9 cellular contexts compared by ENCODE assay signal in genomic region chr1:2544875-2545638, GRCh38. TPM values are rescaled to one million over a fixed set of nuclear protein-coding genes. Genes with fewer than 3 reads are reported as not detected.
DNase-seq lines count a peak whose midpoint lies in the region; ATAC-seq and TF ChIP-seq lines count a peak whose summit lies in the region.
"Had no signal": no experiment of that assay in that cellular context is flagged by ENCODE, and none has a peak within 500 bp of the region (broad histone marks: within the 10 kb centered on the region; RNA-seq: fewer than 3 reads in every experiment).

No MANE protein-coding gene starts in this region.

- H3K4me1 ChIP-seq in neutrophil (ENCODE audit: control insufficient read depth in 1 of 2, insufficient read depth in 1 of 2, low read depth in 1 of 2, low read length in 1 of 2), result peaks cover 32 to 44% of the 10 kb centered on the region in 2 experiments

- DNase-seq in NCI-H69 (lab: John Stamatoyannopoulos, UW) (peak; percentile 16), dorsolateral prefrontal cortex (peak in 1 of 10 donors; percentile 55), HPDE6-E6E7 (ENCODE audit: extremely low spot score) (no peak), activated T-cell treated with anti-CD3 and anti-CD28 coated beads for 4 hours (no peak)

- ATAC-seq in HG02852 (IDR thresholded peaks at IDR 0.05; ENCODE audit: unreplicated experiment) (no peak), HG02938 (IDR thresholded peaks at IDR 0.05; ENCODE audit: unreplicated experiment) (no peak)

- intact Hi-C loops in dorsolateral prefrontal cortex (cut with DNase I), result loop anchor here (5.0 to 10.0 kb wide), 4 partner anchors 42 to 350 kb away; partner anchors contain the start of genes FAAP20 (in 1 of the 2) and PRXL2B (in 1 of the 2)

- peak overlapping the region in 2 of 59 donors; percentile 59 to 67 for H3K4me3 ChIP-seq in dorsolateral prefrontal cortex
- no peak overlapping the region for H3K4me3 ChIP-seq in neutrophil (ENCODE audit: low read depth in 1 of 2, low read length in 1 of 2)

- no peaks in the 10 kb centered on the region for H3K9me3 ChIP-seq in neutrophil

- H3K27me3 ChIP-seq in dorsolateral prefrontal cortex (peaks cover 0 to 12% (median 0%) of the 10 kb centered on the region in 45 donors), neutrophil (peaks cover 55% of the 10 kb centered on the region)

- H3K27ac ChIP-seq in C4-2B (peak overlapping the region; percentile 92), dorsolateral prefrontal cortex (peak overlapping the region in 45 of 59 donors; percentile 6 to 99 (median 76)), neutrophil (peak overlapping the region; percentile 100)

- H3K36me3 ChIP-seq in neutrophil, result no peaks in the 10 kb centered on the region

- TF ChIP-seq CTCF in C4-2B (conservative IDR thresholded peaks at IDR 0.05) (no peak), dorsolateral prefrontal cortex (IDR thresholded peaks at IDR 0.05 in 54 of 56, conservative IDR thresholded peaks at IDR 0.05 in 2 of 56; ENCODE audit: low read depth in 1 of 56, partially characterized antibody in 56 of 56) (no peak), neutrophil (IDR thresholded peaks at IDR 0.05) (no peak)

RNA-seq across cellular contexts. Expression of gene TNFRSF14, which starts 11.1 kb away (rescaled TPM):
- total RNA-seq in dorsolateral prefrontal cortex, result 10 to 100 TPM; 12.0 to 44.5 (median 23.4) TPM

RNA-seq across cellular contexts. Expression of gene HES5, which starts 15.0 kb away (rescaled TPM):
- 10 to 100 TPM in 45 of 120 experiments, 1 to 10 TPM in 74, under 1 TPM in 1; 0.56 to 50.1 (median 8.5) TPM for total RNA-seq in dorsolateral prefrontal cortex
- total RNA-seq: myocyte had no signal

RNA-seq across cellular contexts. Expression of gene PANK4, which starts 18.7 kb away (rescaled TPM):
- 10 to 100 TPM; 31.4 to 65.2 (median 46.7) TPM for total RNA-seq in dorsolateral prefrontal cortex

RNA-seq across cellular contexts. Expression of gene PRXL2B, which starts 41.5 kb away (rescaled TPM):
- total RNA-seq in dorsolateral prefrontal cortex, result 10 to 100 TPM; 24.0 to 76.4 (median 50.5) TPM
